22 cellular contexts compared by ENCODE assay signal in the genomic region with DNA sequence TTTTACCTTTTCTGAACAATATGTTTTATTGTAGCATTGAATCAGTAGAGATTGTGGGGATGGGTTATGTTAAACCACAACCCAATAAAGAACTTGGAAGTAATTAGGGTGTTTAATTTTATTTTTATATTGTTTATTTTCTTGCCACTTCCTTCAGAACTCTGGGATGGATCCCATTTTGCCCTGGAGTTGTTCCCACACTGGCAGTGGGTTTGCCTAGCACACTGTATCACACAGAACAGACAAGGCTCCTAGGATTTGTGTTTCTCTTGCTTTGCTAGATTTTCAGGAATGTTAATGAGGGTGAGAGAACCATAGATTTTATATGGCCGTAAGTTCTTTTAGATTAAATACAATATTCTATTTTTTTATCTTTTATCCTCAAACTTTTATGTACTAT.
"Had no signal": no experiment of that assay in that cellular context is flagged by ENCODE, and none has a peak within 500 bp of the region (broad histone marks: within the 10 kb centered on the region; RNA-seq: fewer than 3 reads in every experiment).

No MANE protein-coding gene starts in this region.

- H3K9me3 Mint-ChIP-seq: activated naive CD8-positive, alpha-beta T cell treated with anti-CD3 and anti-CD28 coated beads for 36 hours; activated T-helper 17 cell treated with anti-CD3 and anti-CD28 coated beads, Interleukin-2, amount 50 U/mL, for 72 hours; effector memory CD8-positive, alpha-beta T cell; immature natural killer cell; nephron progenitor cell; T-helper 2 cell treated with Interferon-gamma antibody and Interleukin-4, amounts not matched to agents 5 μg/mL and 100 μg/mL, for 36 hours had no signal

- H2AFZ ChIP-seq: hepatocyte had no signal

- H3K9me3 ChIP-seq: left lung, right lobe of liver, upper lobe of left lung had no signal

- H3K4me2 ChIP-seq: hepatocyte had no signal

- H3K4me3 Mint-ChIP-seq: activated CD8-positive, alpha-beta T cell treated with anti-CD3 and anti-CD28 coated beads, Interleukin-2, amount 10 ng/mL, durations not matched to agents 7 days and 5 days; activated naive CD8-positive, alpha-beta T cell treated with anti-CD3 and anti-CD28 coated beads for 36 hours; activated T-helper 17 cell treated with anti-CD3 and anti-CD28 coated beads, Interleukin-2, amount 50 U/mL, for 72 hours; effector memory CD8-positive, alpha-beta T cell; immature natural killer cell; mesothelial cell of epicardium; nephron progenitor cell; T-helper 2 cell treated with Interferon-gamma antibody and Interleukin-4, amounts not matched to agents 5 μg/mL and 100 μg/mL, for 36 hours had no signal

- H3K27me3 Mint-ChIP-seq: activated naive CD8-positive, alpha-beta T cell treated with anti-CD3 and anti-CD28 coated beads for 36 hours; activated T-helper 17 cell treated with anti-CD3 and anti-CD28 coated beads, Interleukin-2, amount 50 U/mL, for 72 hours; effector memory CD8-positive, alpha-beta T cell had no signal

- H3K27ac Mint-ChIP-seq: activated CD8-positive, alpha-beta T cell treated with anti-CD3 and anti-CD28 coated beads, Interleukin-2, amount 10 ng/mL, durations not matched to agents 7 days and 5 days; activated naive CD8-positive, alpha-beta T cell treated with anti-CD3 and anti-CD28 coated beads for 36 hours; effector memory CD8-positive, alpha-beta T cell; mesothelial cell of epicardium; nephron progenitor cell; T-helper 2 cell treated with Interferon-gamma antibody and Interleukin-4, amounts not matched to agents 5 μg/mL and 100 μg/mL, for 36 hours had no signal

- H3K4me3 ChIP-seq: hepatocyte, left lung, lung, right lobe of liver, skin epidermis, upper lobe of left lung had no signal

- H3K4me1 ChIP-seq: right lobe of liver had no signal

- ATAC-seq: activated CD8-positive, alpha-beta T cell treated with anti-CD3 and anti-CD28 coated beads, Interleukin-2, amount 10 ng/mL, durations not matched to agents 7 days and 5 days; activated T-helper 17 cell treated with anti-CD3 and anti-CD28 coated beads, Interleukin-2, amount 50 U/mL, for 72 hours; effector memory CD8-positive, alpha-beta T cell; esophagus mucosa; left lung; right lobe of liver; stimulated activated naive CD8-positive, alpha-beta T cell treated with anti-CD3 and anti-CD28 coated beads, Interleukin-15, Interleukin-2, amounts not matched to agents 100 U/mL and 50 U/mL, for 24 hours had no signal

- H3K79me2 ChIP-seq: hepatocyte had no signal

- H3K4me1 Mint-ChIP-seq: mesothelial cell of epicardium had no signal

- H3K27me3 ChIP-seq: hepatocyte, left lung, right lobe of liver, upper lobe of left lung had no signal

- DNase-seq: activated CD4-positive, alpha-beta T cell treated with anti-CD3 and anti-CD28 coated beads for 1 hour; activated CD4-positive, alpha-beta T cell treated with anti-CD3 and anti-CD28 coated beads, Interleukin-2, amount 50 U/mL, for 1 hour; activated CD8-positive, alpha-beta T cell treated with anti-CD3 and anti-CD28 coated beads, Interleukin-2, amount 10 ng/mL, durations not matched to agents 7 days and 5 days; activated naive CD8-positive, alpha-beta T cell treated with anti-CD3 and anti-CD28 coated beads for 36 hours; activated T-cell treated with anti-CD3 and anti-CD28 coated beads, Interleukin-2, amount 50 U/mL, for 1 hour; central memory CD4-positive, alpha-beta T cell; effector memory CD8-positive, alpha-beta T cell; glutamatergic neuron; immature natural killer cell; left lung; nephron progenitor cell; occipital lobe; right lobe of liver; stimulated activated naive CD8-positive, alpha-beta T cell treated with anti-CD3 and anti-CD28 coated beads, Interleukin-15, Interleukin-2, amounts not matched to agents 100 U/mL and 50 U/mL, for 24 hours; upper lobe of left lung had no signal

- H3K27ac ChIP-seq: hepatocyte, left lung, right lobe of liver, skin epidermis, upper lobe of left lung had no signal
